1 cellular context compared by ENCODE assay signal in the genomic region with DNA sequence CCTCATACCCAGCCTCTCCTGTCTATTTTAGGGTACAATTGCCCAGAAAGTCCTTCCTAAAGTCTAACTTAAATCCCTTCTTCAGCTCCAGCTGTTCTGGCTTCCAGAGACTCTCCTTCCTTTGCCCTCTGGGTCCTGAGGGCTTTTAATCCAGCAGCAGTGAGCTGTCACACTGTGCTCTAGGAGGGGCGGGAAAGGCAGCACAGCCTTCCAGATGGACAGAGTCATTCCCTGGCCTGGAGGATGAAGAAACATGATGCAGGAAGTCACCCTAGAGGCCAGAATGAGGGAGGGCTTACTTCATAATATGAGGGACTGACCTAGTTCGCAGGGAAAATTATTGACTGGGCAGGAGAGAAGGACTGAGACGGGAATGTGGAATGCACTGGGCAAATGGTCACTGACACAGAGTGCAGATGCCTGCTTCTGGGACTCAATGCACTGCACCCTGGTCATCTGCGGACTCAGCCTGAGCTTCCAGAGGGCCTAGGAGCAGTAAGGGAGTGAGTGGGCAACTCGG.
TF ChIP-seq lines count a peak whose summit lies in the region.

No MANE protein-coding gene starts in this region.

TF ChIP-seq in HCT116, 20 proteins besides CTCF, POLR2A, EP300 and RAD21 (continued from another document):
- TF ChIP-seq SIN3A (IDR thresholded peaks at IDR 0.05; ENCODE audit: low read depth) (no peak), CEBPB (IDR thresholded peaks at IDR 0.05; ENCODE audit: low read depth) (no peak), FOSL1 (IDR thresholded peaks at IDR 0.05; ENCODE audit: low read depth) (no peak), YY1 (IDR thresholded peaks at IDR 0.05; ENCODE audit: extremely low read depth, insufficient replicate concordance, low read depth, low read length) (no peak), CBX3 (IDR thresholded peaks at IDR 0.05; ENCODE audit: low read depth) (no peak), EZH2 (IDR thresholded peaks at IDR 0.05) (no peak), ZNF274 (IDR thresholded peaks at IDR 0.05; ENCODE audit: low read depth, low read length) (no peak), POLR2AphosphoS5 (IDR thresholded peaks at IDR 0.05; ENCODE audit: low read depth, low read length) (no peak), ZFX (IDR thresholded peaks at IDR 0.05) (no peak)
- TF ChIP-seq, protein P1, sequence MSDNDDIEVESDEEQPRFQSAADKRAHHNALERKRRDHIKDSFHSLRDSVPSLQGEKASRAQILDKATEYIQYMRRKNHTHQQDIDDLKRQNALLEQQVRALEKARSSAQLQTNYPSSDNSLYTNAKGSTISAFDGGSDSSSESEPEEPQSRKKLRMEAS (IDR thresholded peaks at IDR 0.05), result no peak
- TF ChIP-seq, protein P2, sequence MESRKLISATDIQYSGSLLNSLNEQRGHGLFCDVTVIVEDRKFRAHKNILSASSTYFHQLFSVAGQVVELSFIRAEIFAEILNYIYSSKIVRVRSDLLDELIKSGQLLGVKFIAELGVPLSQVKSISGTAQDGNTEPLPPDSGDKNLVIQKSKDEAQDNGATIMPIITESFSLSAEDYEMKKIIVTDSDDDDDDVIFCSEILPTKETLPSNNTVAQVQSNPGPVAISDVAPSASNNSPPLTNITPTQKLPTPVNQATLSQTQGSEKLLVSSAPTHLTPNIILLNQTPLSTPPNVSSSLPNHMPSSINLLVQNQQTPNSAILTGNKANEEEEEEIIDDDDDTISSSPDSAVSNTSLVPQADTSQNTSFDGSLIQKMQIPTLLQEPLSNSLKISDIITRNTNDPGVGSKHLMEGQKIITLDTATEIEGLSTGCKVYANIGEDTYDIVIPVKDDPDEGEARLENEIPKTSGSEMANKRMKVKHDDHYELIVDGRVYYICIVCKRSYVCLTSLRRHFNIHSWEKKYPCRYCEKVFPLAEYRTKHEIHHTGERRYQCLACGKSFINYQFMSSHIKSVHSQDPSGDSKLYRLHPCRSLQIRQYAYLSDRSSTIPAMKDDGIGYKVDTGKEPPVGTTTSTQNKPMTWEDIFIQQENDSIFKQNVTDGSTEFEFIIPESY (IDR thresholded peaks at IDR 0.05; ENCODE audit: extremely low read depth, insufficient replicate concordance, low read length), result no peak
- TF ChIP-seq, protein P3, sequence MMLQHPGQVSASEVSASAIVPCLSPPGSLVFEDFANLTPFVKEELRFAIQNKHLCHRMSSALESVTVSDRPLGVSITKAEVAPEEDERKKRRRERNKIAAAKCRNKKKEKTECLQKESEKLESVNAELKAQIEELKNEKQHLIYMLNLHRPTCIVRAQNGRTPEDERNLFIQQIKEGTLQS (IDR thresholded peaks at IDR 0.05), result no peak
TF ChIP-seq in HCT116: peak in this region for 0.
